Comparison of ENCODE assay signal across 1 cellular context in genomic region chr13:51590966-51591627, GRCh38.
TF ChIP-seq lines count a peak whose summit lies in the region.

No MANE protein-coding gene starts in this region.

TF ChIP-seq in A549, 52 proteins besides CTCF, POLR2A, EP300 and RAD21 (continued from another document):
- TF ChIP-seq BCL3 (IDR thresholded peaks at IDR 0.05) (no peak), ZNF302 (CRISPR knock-in tag; IDR thresholded peaks at IDR 0.05) (no peak), REST (IDR thresholded peaks at IDR 0.05) (no peak), HES2 (IDR thresholded peaks at IDR 0.05) (no peak), BHLHE40 (IDR thresholded peaks at IDR 0.05; ENCODE audit: low read depth, low read length) (no peak), RFX5 (IDR thresholded peaks at IDR 0.05) (no peak), NFE2L2 (conservative IDR thresholded peaks at IDR 0.05; ENCODE audit: low read length) (no peak), JUN (IDR thresholded peaks at IDR 0.05) (peak; percentile 46 to 67; a peak in 3 of 5 replicates), FOSL2 (IDR thresholded peaks at IDR 0.05) (no peak), FOSL2 (CRISPR knock-in tag; IDR thresholded peaks at IDR 0.05) (peak; percentile 43), E2F6 (IDR thresholded peaks at IDR 0.05; ENCODE audit: borderline replicate concordance, low read depth) (no peak), HDAC2 (IDR thresholded peaks at IDR 0.05) (no peak), PBX3 (IDR thresholded peaks at IDR 0.05) (no peak), USF2 (IDR thresholded peaks at IDR 0.05) (no peak)
